ENCODE assay signal across 8 cellular contexts in the genomic region with DNA sequence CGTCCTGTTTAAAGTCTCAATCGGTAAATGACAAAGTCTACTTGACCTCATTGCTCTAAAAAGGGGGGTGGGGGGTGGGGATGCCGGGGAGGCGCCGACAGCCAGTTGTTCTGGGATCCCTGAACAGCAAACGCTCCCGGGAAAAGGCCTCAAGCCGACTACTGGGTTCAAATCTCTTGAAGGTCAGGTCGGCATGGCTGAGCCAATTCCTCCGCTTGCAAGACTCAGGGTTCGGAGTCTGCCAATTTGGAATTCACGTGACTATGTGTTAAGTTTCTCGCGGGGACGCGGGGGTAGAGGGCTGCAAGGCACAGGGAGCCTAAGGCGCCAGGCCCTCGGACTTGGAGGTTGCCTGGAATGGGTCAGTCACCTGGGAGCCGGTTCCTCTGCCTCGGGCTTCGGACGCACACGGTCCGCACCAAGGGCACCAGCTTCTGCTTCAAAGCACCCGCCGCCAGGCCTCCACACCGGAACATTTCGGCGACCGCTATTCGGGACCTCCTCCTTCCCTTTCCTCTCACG. TPM values are rescaled to one million over a fixed set of nuclear protein-coding genes. Genes with fewer than 3 reads are reported as not detected.
DNase-seq lines count a peak whose midpoint lies in the region; ATAC-seq and TF ChIP-seq lines count a peak whose summit lies in the region.

No MANE protein-coding gene starts in this region.

- peak overlapping the region; percentile 88 for H3K27ac Mint-ChIP-seq in activated CD8-positive, alpha-beta T cell treated with anti-CD3 and anti-CD28 coated beads, Interleukin-2, amount 10 ng/mL, durations not matched to agents 7 days and 5 days

- H3K27me3 ChIP-seq in heart left ventricle (peaks cover 0 to 4% (median 0%) of the 10 kb centered on the region in 9 donors), sigmoid colon (no peaks in the 10 kb centered on the region)

- H3K4me1 ChIP-seq in heart left ventricle (peaks cover 0 to 25% (median 10%) of the 10 kb centered on the region in 12 donors), sigmoid colon (peaks cover 2 to 16% (median 10%) of the 10 kb centered on the region in 4 donors)

- peak in 1 of 4 donors; percentile 41 for ATAC-seq in heart left ventricle
- no peak for ATAC-seq in Right ventricle myocardium superior (ENCODE audit: poor library complexity)
- ATAC-seq in activated CD8-positive, alpha-beta T cell treated with anti-CD3 and anti-CD28 coated beads, Interleukin-2, amount 10 ng/mL, durations not matched to agents 7 days and 5 days, result no peak
- ATAC-seq in HG03354 (IDR thresholded peaks at IDR 0.05; ENCODE audit: poor library complexity, severe bottlenecking, unreplicated experiment), result no peak

- no peaks in the 10 kb centered on the region for H3K27me3 Mint-ChIP-seq in activated CD8-positive, alpha-beta T cell treated with anti-CD3 and anti-CD28 coated beads, Interleukin-2, amount 10 ng/mL, durations not matched to agents 7 days and 5 days (ENCODE audit: low read depth)

- peaks cover 5% of the 10 kb centered on the region for H3K36me3 Mint-ChIP-seq in activated CD8-positive, alpha-beta T cell treated with anti-CD3 and anti-CD28 coated beads, Interleukin-2, amount 10 ng/mL, durations not matched to agents 7 days and 5 days (ENCODE audit: low read depth)

- no peak for TF ChIP-seq EP300 in sigmoid colon (IDR thresholded peaks at IDR 0.05)

- H3K9me3 ChIP-seq in heart left ventricle (no peaks in the 10 kb centered on the region), sigmoid colon (no peaks in the 10 kb centered on the region)

- CTCF ChIA-PET in activated CD8-positive, alpha-beta T cell treated with anti-CD3 and anti-CD28 coated beads, Interleukin-2, amount 10 ng/mL, durations not matched to agents 7 days and 5 days (lab: Charles Lee), result interaction anchor here (0.7 to 1.3 kb wide), 4 partner anchors 11 to 85 kb away, joined by 3 to 5 read pairs (median 4); no protein-coding TSS in a partner anchor

- no peak for TF ChIP-seq CTCF in heart left ventricle (IDR thresholded peaks at IDR 0.05)
- TF ChIP-seq CTCF in sigmoid colon (IDR thresholded peaks at IDR 0.05), result no peak

- peaks cover 0 to 8% (median 0%) of the 10 kb centered on the region in 9 donors for H3K36me3 ChIP-seq in heart left ventricle
- H3K36me3 ChIP-seq in sigmoid colon, result no peaks in the 10 kb centered on the region

- H3K9me3 Mint-ChIP-seq in activated CD8-positive, alpha-beta T cell treated with anti-CD3 and anti-CD28 coated beads, Interleukin-2, amount 10 ng/mL, durations not matched to agents 7 days and 5 days (ENCODE audit: insufficient read depth), result no peaks in the 10 kb centered on the region

- 0 to 37% (median 17%) methylated on average over 21 to 32 of the region's 32 CpGs for WGBS in heart left ventricle, 4 donors
- 0% methylated on average over 32 of the region's 32 CpGs for WGBS in sigmoid colon, 2 donors

- DNase-seq in heart left ventricle, result peak in 1 of 5 donors; percentile 39
- no peak for DNase-seq in Right ventricle myocardium superior
- DNase-seq in activated CD8-positive, alpha-beta T cell treated with anti-CD3 and anti-CD28 coated beads, Interleukin-2, amount 10 ng/mL, durations not matched to agents 7 days and 5 days, result no peak
- DNase-seq in hepatic stellate cell (ENCODE audit: low spot score), result peak; percentile 24
- no peak for DNase-seq in sigmoid colon
- DNase-seq in DMS79 (lab: John Stamatoyannopoulos, UW), result no peak
- no peak for DNase-seq in stimulated activated CD4-positive, alpha-beta T cell treated with anti-CD3 and anti-CD28 coated beads, Interleukin-4, amount 100 ng/mL, for 1 hour

- peak overlapping the region; percentile 80 to 97 (median 88) for H3K27ac ChIP-seq in heart left ventricle
- H3K27ac ChIP-seq in sigmoid colon, result peak overlapping the region; percentile 85 to 92 (median 88)

- TF ChIP-seq POLR2A in heart left ventricle (IDR thresholded peaks at IDR 0.05) (no peak), sigmoid colon (IDR thresholded peaks at IDR 0.05) (no peak)

- peak overlapping the region; percentile 80 for H3K4me3 Mint-ChIP-seq in activated CD8-positive, alpha-beta T cell treated with anti-CD3 and anti-CD28 coated beads, Interleukin-2, amount 10 ng/mL, durations not matched to agents 7 days and 5 days

- intact Hi-C loops in heart left ventricle (cut with DNase I) (loop anchor here in 2 of 10 donors (1.0 to 5.0 kb wide), 2 partner anchors 38 to 45 kb away; no protein-coding TSS in a partner anchor), Right ventricle myocardium superior (cut with DNase I) (no loop called here), sigmoid colon (cut with DNase I) (no loop called here)

- POLR2A ChIA-PET in activated CD8-positive, alpha-beta T cell treated with anti-CD3 and anti-CD28 coated beads, Interleukin-2, amount 10 ng/mL, durations not matched to agents 7 days and 5 days (lab: Charles Lee), result interaction anchor here (0.6 to 1.0 kb wide), 2 partner anchors 77 to 378 kb away, joined by 3 read pairs; no protein-coding TSS in a partner anchor

- H3K4me3 ChIP-seq in heart left ventricle, result peak overlapping the region; percentile 8 to 93 (median 68)
- peak overlapping the region; percentile 50 to 60 (median 58) for H3K4me3 ChIP-seq in sigmoid colon

- peaks cover 43% of the 10 kb centered on the region for H3K4me1 Mint-ChIP-seq in activated CD8-positive, alpha-beta T cell treated with anti-CD3 and anti-CD28 coated beads, Interleukin-2, amount 10 ng/mL, durations not matched to agents 7 days and 5 days (ENCODE audit: low read depth)

RNA-seq across cellular contexts. Expression of a gene that starts 0.4 kb away (rescaled TPM):
- 100 to 1,000 TPM in 6 of 9 donors, 10 to 100 TPM in 3; 73.7 to 146 (median 109) TPM for total RNA-seq in heart left ventricle
- 100 to 1,000 TPM in 1 of 2 donors, 10 to 100 TPM in 1; 86.7 to 164 TPM for polyA plus RNA-seq in heart left ventricle
- total RNA-seq in Right ventricle myocardium superior, result 142 TPM
- total RNA-seq in activated CD8-positive, alpha-beta T cell treated with anti-CD3 and anti-CD28 coated beads, Interleukin-2, amount 10 ng/mL, durations not matched to agents 7 days and 5 days, result 10 to 100 TPM; 43.4 to 47.6 TPM
- 10 to 100 TPM in 3 of 4 donors, 1 to 10 TPM in 1; 9.7 to 19.8 (median 14.2) TPM for total RNA-seq in sigmoid colon
- 10 to 100 TPM; 27.0 to 55.9 (median 47.4) TPM for polyA plus RNA-seq in sigmoid colon

RNA-seq across cellular contexts. Expression of a gene that starts 6.5 kb away (rescaled TPM):
- total RNA-seq in heart left ventricle (1 to 10 TPM in 5 of 9 donors, under 1 TPM in 4; 0.32 to 7.9 (median 1.5) TPM), Right ventricle myocardium superior (0.24 TPM), sigmoid colon (1 to 10 TPM in 2 of 4 donors, not detected in 2; 1.2 to 1.3 TPM)
- polyA plus RNA-seq in heart left ventricle (1 to 10 TPM in 1 of 2 donors, under 1 TPM in 1; 0.23 to 5.8 TPM), sigmoid colon (1 to 10 TPM in 2 of 3 donors, not detected in 1; 1.2 to 3.8 TPM)
- total RNA-seq in activated CD8-positive, alpha-beta T cell treated with anti-CD3 and anti-CD28 coated beads, Interleukin-2, amount 10 ng/mL, durations not matched to agents 7 days and 5 days, result 10 to 100 TPM; 31.6 to 32.7 TPM

RNA-seq across cellular contexts. Expression of a gene that starts 54.9 kb away (rescaled TPM):
- total RNA-seq in heart left ventricle (10 to 100 TPM in 1 of 9 donors, 1 to 10 TPM in 8; 1.8 to 13.7 (median 3.2) TPM), Right ventricle myocardium superior (2.0 TPM), sigmoid colon (1 to 10 TPM; 4.6 to 7.8 (median 5.2) TPM)
- polyA plus RNA-seq in heart left ventricle (1 to 10 TPM; 1.3 to 5.3 TPM), sigmoid colon (10 to 100 TPM; 19.2 to 25.9 (median 22.2) TPM)
- 10 to 100 TPM; 38.2 to 39.0 TPM for total RNA-seq in activated CD8-positive, alpha-beta T cell treated with anti-CD3 and anti-CD28 coated beads, Interleukin-2, amount 10 ng/mL, durations not matched to agents 7 days and 5 days
